ENCODE assay signal across 8 cellular contexts in genomic region chr10:110211455-110211843, GRCh38. TPM values are rescaled to one million over a fixed set of nuclear protein-coding genes. Genes with fewer than 3 reads are reported as not detected.
DNase-seq lines count a peak whose midpoint lies in the region; ATAC-seq and TF ChIP-seq lines count a peak whose summit lies in the region.

No MANE protein-coding gene starts in this region.

- H3K23ac ChIP-seq in trophoblast cell (ENCODE audit: low read length) = no peak overlapping the region

- H4K8ac ChIP-seq in trophoblast cell (ENCODE audit: low read depth, low read length) = peak overlapping the region; percentile 54

- H4K91ac ChIP-seq in trophoblast cell (ENCODE audit: low read depth, low read length) = no peak overlapping the region

- DNase-seq in GF-D8 (lab: John Stamatoyannopoulos, UW) = peak; percentile 77
- no peak for DNase-seq in fibroblast of mammary gland (ENCODE audit: low read depth)
- DNase-seq in trophoblast cell = no peak
- DNase-seq in HuH-7 (ENCODE audit: low spot score) = no peak
- no peak for DNase-seq in islet precursor cell

- H3K79me1 ChIP-seq in trophoblast cell (ENCODE audit: low read length) = peaks cover 2% of the 10 kb centered on the region

- H3K9me3 ChIP-seq in trophoblast cell (ENCODE audit: insufficient read depth, low read depth, low read length) = no peaks in the 10 kb centered on the region

- no peak overlapping the region for H3K14ac ChIP-seq in trophoblast cell (ENCODE audit: low read length)

- peak overlapping the region; percentile 74 for H2AFZ ChIP-seq in trophoblast cell (ENCODE audit: insufficient read depth, low read length, poor library complexity)

- no peak overlapping the region for H3K9ac ChIP-seq in trophoblast cell (ENCODE audit: low read length)

- no peak overlapping the region for H2BK12ac ChIP-seq in trophoblast cell (ENCODE audit: low read length)

- peaks cover 0 to 7% of the 10 kb centered on the region in 2 experiments for H3K4me1 ChIP-seq in trophoblast cell (ENCODE audit: control insufficient read depth in 1 of 2, insufficient read depth in 2 of 2, low read length in 2 of 2)

- WGBS in trophoblast cell (ENCODE audit: extremely low coverage, insufficient coverage, insufficient read length) = no CpG with 5 or more reads among the region's 12 CpGs

- H2BK120ac ChIP-seq in trophoblast cell (ENCODE audit: insufficient read depth, low read length, poor library complexity) = no peak overlapping the region

- TF ChIP-seq CTCF in fibroblast of mammary gland (conservative IDR thresholded peaks at IDR 0.05; ENCODE audit: control insufficient read depth, insufficient read depth, low read depth, low read length) = no peak

- H2BK5ac ChIP-seq in trophoblast cell (ENCODE audit: low read depth, low read length, poor library complexity) = no peak overlapping the region

- no peaks in the 10 kb centered on the region for H3K36me3 ChIP-seq in trophoblast cell (ENCODE audit: control insufficient read depth in 1 of 2, insufficient read depth in 2 of 2, low read length in 2 of 2)

- ATAC-seq in SK-N-SH treated with all-trans-retinoic acid at 6 μM for 48 hours (no peak), GM18868 (IDR thresholded peaks at IDR 0.05; ENCODE audit: unreplicated experiment) (no peak), HG02970 (IDR thresholded peaks at IDR 0.05; ENCODE audit: low FRiP score, unreplicated experiment) (no peak)

- H4K12ac ChIP-seq in trophoblast cell (ENCODE audit: low read depth, low read length) = no peak overlapping the region

- H3K4ac ChIP-seq in trophoblast cell (ENCODE audit: low read depth, low read length) = no peak overlapping the region

- H3K27ac ChIP-seq in trophoblast cell (ENCODE audit: low read depth, low read length) = no peak overlapping the region

- peak overlapping the region; percentile 14 for H3K18ac ChIP-seq in trophoblast cell (ENCODE audit: low read length)

- H3K27me3 ChIP-seq in trophoblast cell (ENCODE audit: insufficient read depth, low read length) = no peaks in the 10 kb centered on the region

- H2AK5ac ChIP-seq in trophoblast cell (ENCODE audit: low read length) = no peak overlapping the region

- H3K4me2 ChIP-seq in trophoblast cell (ENCODE audit: low read length) = peak overlapping the region; percentile 100

- peak overlapping the region; percentile 74 for H3K4me3 ChIP-seq in fibroblast of mammary gland (ENCODE audit: control insufficient read depth, low read depth, low read length)
- no peak overlapping the region for H3K4me3 ChIP-seq in trophoblast cell (ENCODE audit: low read depth, low read length)

- H3K79me2 ChIP-seq in trophoblast cell (ENCODE audit: control insufficient read depth, insufficient read depth, low read length, poor library complexity) = no peaks in the 10 kb centered on the region

TF ChIP-seq in SK-N-SH treated with all-trans-retinoic acid at 6 μM for 48 hours, 23 proteins besides CTCF, POLR2A, EP300 and RAD21:
- no peak for TF ChIP-seq GLIS3 (CRISPR knock-in tag; IDR thresholded peaks at IDR 0.05)
- 0 out of 2 replicates have a peak, but pooled peaks have one; percentile 50 for TF ChIP-seq CSDC2 (CRISPR knock-in tag; IDR thresholded peaks at IDR 0.05)

RNA-seq across cellular contexts. Expression of gene MXI1, which starts 4.0 kb away (rescaled TPM):
- 8.3 and 8.9 TPM in 2 replicates for polyA plus RNA-seq in trophoblast cell (2013)
